In the genomic region with DNA sequence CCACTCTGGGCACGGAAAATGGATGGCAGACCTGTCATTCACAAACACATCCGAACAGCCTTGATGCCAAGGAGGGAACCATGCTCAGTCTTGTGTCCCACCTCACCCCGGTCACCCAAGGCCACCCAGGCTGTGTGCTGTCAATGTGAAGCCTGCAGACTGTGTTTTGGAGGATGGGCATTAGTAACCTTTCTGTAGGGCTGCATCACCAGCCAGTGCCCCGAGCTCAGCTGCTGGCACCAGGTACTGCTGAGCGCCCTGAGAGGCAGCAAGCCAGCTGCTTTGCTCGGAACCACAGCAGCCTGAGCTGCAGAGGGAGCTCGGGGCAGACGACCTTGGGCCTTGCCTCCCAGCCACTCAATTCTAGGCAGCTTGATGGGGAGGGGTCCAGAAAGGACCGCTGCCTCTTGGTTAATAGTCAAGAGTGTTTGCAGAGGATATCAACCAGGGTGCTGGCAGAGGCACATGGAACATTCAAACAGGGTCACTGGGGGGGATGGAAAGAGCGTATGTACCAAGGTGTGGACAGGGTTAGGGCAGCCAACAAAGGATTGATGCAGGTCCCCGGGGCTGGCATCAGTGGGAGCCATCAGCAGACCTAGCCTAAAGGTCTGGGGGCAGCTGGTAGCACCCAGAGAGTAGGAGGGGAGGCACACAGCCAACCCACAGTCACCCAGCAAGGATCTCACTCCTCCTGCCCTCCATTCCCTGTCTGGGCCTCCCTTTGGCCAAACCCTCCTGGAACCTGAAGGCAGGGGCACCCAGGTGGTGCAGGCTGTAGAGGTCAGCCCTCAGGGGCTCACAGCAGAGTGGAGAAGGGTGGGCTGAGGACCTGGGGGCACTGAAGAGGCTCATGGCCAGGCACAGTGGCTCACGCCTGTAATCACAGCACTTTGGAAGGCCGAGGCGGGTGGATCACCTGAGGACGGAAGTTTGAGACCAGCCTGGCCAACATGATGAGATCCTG, we compare ENCODE assay signal across 1 cellular context.
TF ChIP-seq lines count a peak whose summit lies in the region.

No MANE protein-coding gene starts in this region.

TF ChIP-seq in HepG2, 621 proteins besides CTCF, POLR2A, EP300 and RAD21 (continued from another document):
- TF ChIP-seq, protein P1, sequence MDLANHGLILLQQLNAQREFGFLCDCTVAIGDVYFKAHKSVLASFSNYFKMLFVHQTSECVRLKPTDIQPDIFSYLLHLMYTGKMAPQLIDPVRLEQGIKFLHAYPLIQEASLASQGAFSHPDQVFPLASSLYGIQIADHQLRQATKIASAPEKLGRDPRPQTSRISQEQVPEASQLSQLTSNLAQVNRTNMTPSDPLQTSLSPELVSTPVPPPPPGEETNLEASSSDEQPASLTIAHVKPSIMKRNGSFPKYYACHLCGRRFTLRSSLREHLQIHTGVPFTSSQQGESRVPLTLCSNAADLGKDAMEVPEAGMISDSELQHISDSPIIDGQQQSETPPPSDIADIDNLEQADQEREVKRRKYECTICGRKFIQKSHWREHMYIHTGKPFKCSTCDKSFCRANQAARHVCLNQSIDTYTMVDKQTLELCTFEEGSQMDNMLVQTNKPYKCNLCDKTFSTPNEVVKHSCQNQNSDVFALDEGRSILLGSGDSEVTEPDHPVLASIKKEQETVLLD (CRISPR knock-in tag; IDR thresholded peaks at IDR 0.05; ENCODE audit: low read depth), result no peak
- TF ChIP-seq CCDC6 (CRISPR knock-in tag; IDR thresholded peaks at IDR 0.05) (no peak), SALL2 (CRISPR knock-in tag; IDR thresholded peaks at IDR 0.05) (no peak), MTA1 (CRISPR knock-in tag; IDR thresholded peaks at IDR 0.05; ENCODE audit: borderline replicate concordance) (no peak), ZSCAN25 (CRISPR knock-in tag; IDR thresholded peaks at IDR 0.05) (no peak), ZKSCAN5 (CRISPR knock-in tag; IDR thresholded peaks at IDR 0.05) (no peak), POLR2AphosphoS2 (IDR thresholded peaks at IDR 0.05; ENCODE audit: low read depth, low read length) (no peak), ZNF749 (CRISPR knock-in tag; IDR thresholded peaks at IDR 0.05; ENCODE audit: borderline replicate concordance) (no peak), KLF16 (CRISPR knock-in tag; IDR thresholded peaks at IDR 0.05) (no peak), MTF2 (CRISPR knock-in tag; IDR thresholded peaks at IDR 0.05; ENCODE audit: borderline replicate concordance) (no peak), ZSCAN21 (CRISPR knock-in tag; IDR thresholded peaks at IDR 0.05; ENCODE audit: borderline replicate concordance) (no peak)
TF ChIP-seq in HepG2: peak in this region for 0.
